ENCODE assay signal across 8 cellular contexts in genomic region chrX:118727686-118728339, GRCh38. TPM values are rescaled to one million over a fixed set of nuclear protein-coding genes. Genes with fewer than 3 reads are reported as not detected.
A peak's percentile ranks its signal among the peaks of the same experiment; 100 is the strongest.
DNase-seq lines count a peak whose midpoint lies in the region; ATAC-seq and TF ChIP-seq lines count a peak whose summit lies in the region.

No MANE protein-coding gene starts in this region.

- no peaks in the 10 kb centered on the region for H3K36me3 ChIP-seq in smooth muscle cell (ENCODE audit: low read depth)

- H3K4me1 Mint-ChIP-seq in immature natural killer cell, result peaks cover 2 to 6% of the 10 kb centered on the region in 2 donors

- H3F3A ChIP-seq in smooth muscle cell (ENCODE audit: low read depth), result no peaks in the 10 kb centered on the region

- H3K9me3 Mint-ChIP-seq in immature natural killer cell, result peaks cover 0 to 3% (median 0%) of the 10 kb centered on the region in 6 donors

- no peaks in the 10 kb centered on the region for H3K36me3 Mint-ChIP-seq in immature natural killer cell

- TF ChIP-seq CTCF in astrocyte of the spinal cord (IDR thresholded peaks at IDR 0.05; ENCODE audit: low read depth, low read length), result no peak
- TF ChIP-seq CTCF in smooth muscle cell (IDR thresholded peaks at IDR 0.05; ENCODE audit: borderline replicate concordance, insufficient read depth, poor library complexity, severe bottlenecking), result no peak

- no peaks in the 10 kb centered on the region for H4K20me1 ChIP-seq in smooth muscle cell (ENCODE audit: low read depth)

- in situ Hi-C loops in astrocyte of the spinal cord (cut with HindIII; ENCODE audit: low sequenced_read_pairs), result no loop called here

- DNase-seq in NCI-H510A treated with DMSO at 0.1 percent for 48 hours (lab: John Stamatoyannopoulos, UW) (peak; percentile 23), NCI-H510A (lab: John Stamatoyannopoulos, UW) (no peak), astrocyte of the spinal cord (ENCODE audit: low read depth, low spot score) (peak; percentile 19), immature natural killer cell (no peak), smooth muscle cell (lab: John Stamatoyannopoulos, UW; ENCODE audit: unreplicated experiment) (peak; percentile 17), SW 1271 (lab: John Stamatoyannopoulos, UW) (no peak), SHP77 treated with DMSO at 0.1 percent for 48 hours (lab: John Stamatoyannopoulos, UW) (no peak)

- peak overlapping the region; percentile 69 for H2AFZ ChIP-seq in smooth muscle cell (ENCODE audit: low read depth)

- peak overlapping the region; percentile 57 to 71 (median 65) for H3K4me3 Mint-ChIP-seq in immature natural killer cell

- H3K4me3 ChIP-seq in astrocyte of the spinal cord (ENCODE audit: low read depth, low read length), result peak overlapping the region; percentile 57
- peak overlapping the region; percentile 63 for H3K4me3 ChIP-seq in smooth muscle cell

- no peak overlapping the region for H3K27ac Mint-ChIP-seq in immature natural killer cell

- peak overlapping the region; percentile 67 for H3K27ac ChIP-seq in smooth muscle cell (ENCODE audit: low read depth)

- WGBS in smooth muscle cell (ENCODE audit: low lambda C conversion rate), result 44% methylated on average over 37 of the region's 73 CpGs

- H3K9me3 ChIP-seq in smooth muscle cell (replicated peaks; ENCODE audit: low read depth), result no peaks in the 10 kb centered on the region

- H3K4me1 ChIP-seq in smooth muscle cell (ENCODE audit: low read depth), result no peaks in the 10 kb centered on the region

- H3K27me3 Mint-ChIP-seq in immature natural killer cell (ENCODE audit: low read depth in 3 of 3), result peaks cover 0 to 18% (median 8%) of the 10 kb centered on the region in 3 donors

- peak overlapping the region; percentile 85 for H3K4me2 ChIP-seq in smooth muscle cell

- peak overlapping the region; percentile 85 for H3K9ac ChIP-seq in smooth muscle cell (ENCODE audit: low read depth)

- peak; percentile 31 for ATAC-seq in HG03354 (IDR thresholded peaks at IDR 0.05; ENCODE audit: poor library complexity, severe bottlenecking, unreplicated experiment)

- peaks cover 17% of the 10 kb centered on the region for H3K79me2 ChIP-seq in smooth muscle cell (ENCODE audit: low read depth)

- H3K27me3 ChIP-seq in smooth muscle cell (ENCODE audit: low read depth), result no peaks in the 10 kb centered on the region

RNA-seq across cellular contexts. Expression of gene IL13RA1, which starts 0.4 kb away (rescaled TPM):
- 1 to 10 TPM in 2 of 3 donors, under 1 TPM in 1; 0.96 to 4.2 (median 3.7) TPM for polyA plus RNA-seq in immature natural killer cell
- 85.9 and 97.2 TPM in 2 replicates for total RNA-seq in smooth muscle cell
- 50.5 and 67.0 TPM in 2 replicates for polyA plus RNA-seq in smooth muscle cell

Comparison
In these comparisons a context has a peak if more than half of its experiments do, and no peak if none do; other contexts are left out.
1. DNase-seq: peak in NCI-H510A treated with DMSO at 0.1 percent for 48 hours (single experiment), astrocyte of the spinal cord (single experiment) and smooth muscle cell (single experiment); none in NCI-H510A (single experiment), immature natural killer cell (0 of 3), SW 1271 (0 of 2) and SHP77 treated with DMSO at 0.1 percent for 48 hours (single experiment).